26 cellular contexts compared by ENCODE assay signal in genomic region chr9:13264788-13265187, GRCh38. TPM values are rescaled to one million over a fixed set of nuclear protein-coding genes. Genes with fewer than 3 reads are reported as not detected.
DNase-seq lines count a peak whose midpoint lies in the region; ATAC-seq and TF ChIP-seq lines count a peak whose summit lies in the region.
"Had no signal": no experiment of that assay in that cellular context is flagged by ENCODE, and none has a peak within 500 bp of the region (broad histone marks: within the 10 kb centered on the region; RNA-seq: fewer than 3 reads in every experiment).

No MANE protein-coding gene starts in this region.

- H3K27ac Mint-ChIP-seq in HFFc6 (peak overlapping the region; percentile 17; the same call in 1 of the 2 replicates), progenitor cell of endocrine pancreas (peak overlapping the region; percentile 26)
- H3K27ac Mint-ChIP-seq: activated B cell treated with CpG ODN at 0.5 μM for 24 hours; activated naive CD4-positive, alpha-beta T cell treated with anti-CD3 and anti-CD28 coated beads, Interleukin-2, amount 10 ng/mL, durations not matched to agents 7 days and 5 days; immature natural killer cell had no signal

- H3K9me3 Mint-ChIP-seq in HFFc6 (peaks cover 6% of the 10 kb centered on the region), progenitor cell of endocrine pancreas (ENCODE audit: low read depth) (peaks cover 3% of the 10 kb centered on the region)
- H3K9me3 Mint-ChIP-seq: activated naive CD4-positive, alpha-beta T cell treated with anti-CD3 and anti-CD28 coated beads, Interleukin-2, amount 10 ng/mL, durations not matched to agents 7 days and 5 days had no signal

- peaks cover 33% of the 10 kb centered on the region for H3K36me3 Mint-ChIP-seq in HFFc6 (ENCODE audit: low read depth)
- H3K36me3 Mint-ChIP-seq in progenitor cell of endocrine pancreas (ENCODE audit: insufficient read depth): peaks cover 4% of the 10 kb centered on the region
- H3K36me3 Mint-ChIP-seq: activated naive CD4-positive, alpha-beta T cell treated with anti-CD3 and anti-CD28 coated beads, Interleukin-2, amount 10 ng/mL, durations not matched to agents 7 days and 5 days; immature natural killer cell had no signal

- H3K27me3 Mint-ChIP-seq in HFFc6 (ENCODE audit: insufficient read depth): no peaks in the 10 kb centered on the region; the same call in 1 of the 2 replicates
- H3K27me3 Mint-ChIP-seq in progenitor cell of endocrine pancreas: no peaks in the 10 kb centered on the region
- H3K27me3 Mint-ChIP-seq: activated B cell treated with CpG ODN at 0.5 μM for 24 hours; activated naive CD4-positive, alpha-beta T cell treated with anti-CD3 and anti-CD28 coated beads, Interleukin-2, amount 10 ng/mL, durations not matched to agents 7 days and 5 days had no signal

- H3K4me3 Mint-ChIP-seq in HFFc6: no peak overlapping the region
- H3K4me3 Mint-ChIP-seq in progenitor cell of endocrine pancreas (ENCODE audit: low read depth): no peak overlapping the region
- H3K4me3 Mint-ChIP-seq: activated B cell treated with CpG ODN at 0.5 μM for 24 hours; activated naive CD4-positive, alpha-beta T cell treated with anti-CD3 and anti-CD28 coated beads, Interleukin-2, amount 10 ng/mL, durations not matched to agents 7 days and 5 days; immature natural killer cell had no signal

- ATAC-seq in GM21390 (IDR thresholded peaks at IDR 0.05; ENCODE audit: unreplicated experiment) (no peak), GM21723 (IDR thresholded peaks at IDR 0.05; ENCODE audit: unreplicated experiment) (no peak)
- ATAC-seq: Panc1 had no signal

- no peak for TF ChIP-seq CTCF in HFFc6 (IDR thresholded peaks at IDR 0.05)
- TF ChIP-seq CTCF in progenitor cell of endocrine pancreas (IDR thresholded peaks at IDR 0.05; ENCODE audit: unreplicated experiment): no peak

- in situ Hi-C loops in ACHN (cut with HindIII; ENCODE audit: low pct_ligation_motif_present, low pct_unique_long_range_greater_than_20kb, low sequenced_read_pairs): no loop called here

- DNase-seq in ACHN (peak; percentile 59), HFFc6 (no peak), astrocyte of the hippocampus (ENCODE audit: low read depth, low spot score) (peak; percentile 94), progenitor cell of endocrine pancreas (ENCODE audit: low spot score, unreplicated experiment) (no peak), occipital lobe (lab: John Stamatoyannopoulos, UW) (no peak), NCI-H1048 (lab: John Stamatoyannopoulos, UW) (no peak)
- DNase-seq: activated B cell treated with CpG ODN at 0.5 μM for 24 hours; activated CD4-positive, alpha-beta T cell treated with anti-CD3 and anti-CD28 coated beads, Interleukin-2, amount 50 U/mL, for 4 hours; activated CD8-positive, alpha-beta memory T cell treated with anti-CD3 and anti-CD28 coated beads, Interleukin-2, amount 50 U/mL, for 4 hours; activated naive CD4-positive, alpha-beta T cell treated with anti-CD3 and anti-CD28 coated beads, Interleukin-2, amount 10 ng/mL, durations not matched to agents 7 days and 5 days; caudate nucleus; COR-L47; dermis blood vessel endothelial cell; GOT3; hippocampal formation; immature natural killer cell; Karpas-422; mesendoderm; MV-4-11; SHP77; stimulated activated naive CD4-positive, alpha-beta T cell; T1000; testis had no signal

- H3K4me1 Mint-ChIP-seq in HFFc6 (ENCODE audit: low read depth) (peaks cover 64% of the 10 kb centered on the region), progenitor cell of endocrine pancreas (ENCODE audit: low read depth) (peaks cover 7% of the 10 kb centered on the region)
- H3K4me1 Mint-ChIP-seq: activated B cell treated with CpG ODN at 0.5 μM for 24 hours; activated naive CD4-positive, alpha-beta T cell treated with anti-CD3 and anti-CD28 coated beads, Interleukin-2, amount 10 ng/mL, durations not matched to agents 7 days and 5 days; immature natural killer cell had no signal

RNA-seq across cellular contexts. Expression of gene MPDZ, which starts 14.7 kb away (rescaled TPM):
- total RNA-seq in HFFc6 (2021; fragmentation: NEBNext Ultra II Directional; extraction: Animal tissue kit (Norgen Biotek cat#: 25700)): 10 to 100 TPM; 25.2 to 27.5 (median 26.9) TPM
- total RNA-seq in progenitor cell of endocrine pancreas: 65.1 and 67.2 TPM in 2 replicates
- total RNA-seq in occipital lobe: 40.4 TPM
- total RNA-seq: activated B cell treated with CpG ODN at 0.5 μM for 24 hours had no signal

Comparison
In these comparisons a context has a peak if more than half of its experiments do, and no peak if none do; other contexts are left out.
1. DNase-seq: peak in ACHN (single experiment) and astrocyte of the hippocampus (single experiment); none in HFFc6 (single experiment), progenitor cell of endocrine pancreas (single experiment), occipital lobe (single experiment) and NCI-H1048 (single experiment).